10 cellular contexts compared by ENCODE assay signal in the genomic region with DNA sequence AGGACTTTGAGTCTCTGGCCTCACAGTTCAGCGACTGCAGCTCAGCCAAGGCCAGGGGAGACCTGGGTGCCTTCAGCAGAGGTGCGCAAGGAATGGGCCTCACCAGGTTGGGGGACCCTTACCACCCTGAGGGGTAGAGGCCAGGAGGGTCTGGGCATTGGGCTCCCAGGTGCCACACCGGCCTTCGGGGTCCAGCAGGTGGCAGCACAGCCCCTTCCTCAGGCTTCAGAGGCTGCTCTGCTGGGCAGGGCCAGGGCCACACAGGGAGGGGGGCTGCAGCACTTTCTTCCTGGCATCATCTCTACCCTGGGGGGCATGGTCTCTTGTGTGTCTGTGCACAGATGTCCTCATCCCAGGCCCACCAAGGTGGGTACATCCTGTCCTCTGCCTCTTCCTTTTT. TPM values are rescaled to one million over a fixed set of nuclear protein-coding genes. Genes with fewer than 3 reads are reported as not detected.
DNase-seq lines count a peak whose midpoint lies in the region; ATAC-seq, FAIRE-seq and TF ChIP-seq lines count a peak whose summit lies in the region.
"Had no signal": no experiment of that assay in that cellular context is flagged by ENCODE, and none has a peak within 500 bp of the region (broad histone marks: within the 10 kb centered on the region; RNA-seq: fewer than 3 reads in every experiment).

No MANE protein-coding gene starts in this region.

- POLR2A ChIA-PET in activated naive CD8-positive, alpha-beta T cell treated with anti-CD3 and anti-CD28 coated beads, Interleukin-2, amount 10 ng/mL, durations not matched to agents 7 days and 5 days (lab: Charles Lee): no interaction called here
- POLR2A ChIA-PET in activated CD4-positive, alpha-beta T cell treated with anti-CD3 and anti-CD28 coated beads for 36 hours (lab: Charles Lee): no interaction called here

- H3K4me1 ChIP-seq in fibroblast of lung (ENCODE audit: control insufficient read depth, extremely low read depth, insufficient read depth, low read length) (peaks cover 8% of the 10 kb centered on the region), subcutaneous abdominal adipose tissue (ENCODE audit: control insufficient read depth in 5 of 5, insufficient read depth in 5 of 5, low read length in 5 of 5) (peaks cover 0 to 30% (median 16%) of the 10 kb centered on the region in 5 donors), kidney (ENCODE audit: control insufficient read depth in 1 of 2, insufficient read depth in 1 of 2, low read depth in 1 of 2, low read length in 2 of 2) (no peaks in the 10 kb centered on the region)

- CTCF ChIA-PET in activated CD4-positive, alpha-beta T cell treated with anti-CD3 and anti-CD28 coated beads for 36 hours (lab: Charles Lee): no interaction called here

- H3K9me3 ChIP-seq in fibroblast of lung (ENCODE audit: control insufficient read depth, insufficient read depth, low read depth, low read length) (no peaks in the 10 kb centered on the region), subcutaneous abdominal adipose tissue (ENCODE audit: control insufficient read depth in 5 of 5, low read length in 5 of 5) (peaks cover 0 to 6% (median 0%) of the 10 kb centered on the region in 5 donors), kidney (ENCODE audit: control insufficient read depth in 1 of 2, low read length in 2 of 2) (no peaks in the 10 kb centered on the region)

- DNase-seq in activated naive CD8-positive, alpha-beta T cell treated with anti-CD3 and anti-CD28 coated beads, Interleukin-2, amount 10 ng/mL, durations not matched to agents 7 days and 5 days: peak; percentile 63
- no peak for DNase-seq in activated naive CD8-positive, alpha-beta T cell treated with anti-CD3 and anti-CD28 coated beads for 36 hours
- DNase-seq in activated CD4-positive, alpha-beta T cell treated with anti-CD3 and anti-CD28 coated beads for 36 hours: peak; percentile 66
- DNase-seq in fibroblast of lung (ENCODE audit: low read depth in 2 of 2) (no peak), kidney (no peak)
- DNase-seq: aorta had no signal

- H3K27ac ChIP-seq in fibroblast of lung (ENCODE audit: insufficient read depth, low read length) (no peak overlapping the region), subcutaneous abdominal adipose tissue (ENCODE audit: low read depth, low read length) (peak overlapping the region; percentile 2), kidney (ENCODE audit: low read depth in 2 of 2, low read length in 2 of 2) (no peak overlapping the region)

- ATAC-seq in activated naive CD8-positive, alpha-beta T cell treated with anti-CD3 and anti-CD28 coated beads, Interleukin-2, amount 10 ng/mL, durations not matched to agents 7 days and 5 days (ENCODE audit: low read depth): peak; percentile 41
- peak; percentile 34 for ATAC-seq in activated CD4-positive, alpha-beta T cell treated with anti-CD3 and anti-CD28 coated beads for 36 hours
- ATAC-seq in HG02642 (IDR thresholded peaks at IDR 0.05; ENCODE audit: poor library complexity, unreplicated experiment): no peak
- ATAC-seq in GM19328 (IDR thresholded peaks at IDR 0.05; ENCODE audit: unreplicated experiment): no peak

- peaks cover 10% of the 10 kb centered on the region for H3K4me1 Mint-ChIP-seq in activated naive CD8-positive, alpha-beta T cell treated with anti-CD3 and anti-CD28 coated beads, Interleukin-2, amount 10 ng/mL, durations not matched to agents 7 days and 5 days
- H3K4me1 Mint-ChIP-seq in activated naive CD8-positive, alpha-beta T cell treated with anti-CD3 and anti-CD28 coated beads for 36 hours: peaks cover 13% of the 10 kb centered on the region
- H3K4me1 Mint-ChIP-seq in activated CD4-positive, alpha-beta T cell treated with anti-CD3 and anti-CD28 coated beads for 36 hours: peaks cover 19% of the 10 kb centered on the region

- H3K4me3 Mint-ChIP-seq in activated naive CD8-positive, alpha-beta T cell treated with anti-CD3 and anti-CD28 coated beads, Interleukin-2, amount 10 ng/mL, durations not matched to agents 7 days and 5 days: no peak overlapping the region
- H3K4me3 Mint-ChIP-seq in activated naive CD8-positive, alpha-beta T cell treated with anti-CD3 and anti-CD28 coated beads for 36 hours: no peak overlapping the region
- no peak overlapping the region for H3K4me3 Mint-ChIP-seq in activated CD4-positive, alpha-beta T cell treated with anti-CD3 and anti-CD28 coated beads for 36 hours
- H3K4me3 Mint-ChIP-seq: CD8-positive, alpha-beta memory T cell had no signal

- no peaks in the 10 kb centered on the region for H3K27me3 ChIP-seq in fibroblast of lung (ENCODE audit: control insufficient read depth, insufficient read depth, low read length)
- no peaks in the 10 kb centered on the region for H3K27me3 ChIP-seq in subcutaneous abdominal adipose tissue (ENCODE audit: control insufficient read depth in 5 of 5, insufficient read depth in 4 of 5, low read length in 5 of 5)

- peaks cover 1% of the 10 kb centered on the region for H3K79me2 ChIP-seq in fibroblast of lung (ENCODE audit: control insufficient read depth, insufficient read depth, low read length)

- H4K20me1 ChIP-seq in fibroblast of lung (ENCODE audit: control insufficient read depth, extremely low read depth, insufficient read depth, low read length): no peaks in the 10 kb centered on the region

- no peaks in the 10 kb centered on the region for H3K9me3 Mint-ChIP-seq in activated naive CD8-positive, alpha-beta T cell treated with anti-CD3 and anti-CD28 coated beads, Interleukin-2, amount 10 ng/mL, durations not matched to agents 7 days and 5 days
- no peaks in the 10 kb centered on the region for H3K9me3 Mint-ChIP-seq in activated naive CD8-positive, alpha-beta T cell treated with anti-CD3 and anti-CD28 coated beads for 36 hours
- H3K9me3 Mint-ChIP-seq in activated CD4-positive, alpha-beta T cell treated with anti-CD3 and anti-CD28 coated beads for 36 hours (ENCODE audit: low read depth): no peaks in the 10 kb centered on the region
- H3K9me3 Mint-ChIP-seq: CD8-positive, alpha-beta memory T cell had no signal

- H3K27ac Mint-ChIP-seq in activated naive CD8-positive, alpha-beta T cell treated with anti-CD3 and anti-CD28 coated beads, Interleukin-2, amount 10 ng/mL, durations not matched to agents 7 days and 5 days: peak overlapping the region; percentile 35
- H3K27ac Mint-ChIP-seq in activated naive CD8-positive, alpha-beta T cell treated with anti-CD3 and anti-CD28 coated beads for 36 hours: no peak overlapping the region
- H3K27ac Mint-ChIP-seq in activated CD4-positive, alpha-beta T cell treated with anti-CD3 and anti-CD28 coated beads for 36 hours: no peak overlapping the region

- peaks cover 20% of the 10 kb centered on the region for H3K36me3 Mint-ChIP-seq in activated naive CD8-positive, alpha-beta T cell treated with anti-CD3 and anti-CD28 coated beads, Interleukin-2, amount 10 ng/mL, durations not matched to agents 7 days and 5 days
- H3K36me3 Mint-ChIP-seq in activated naive CD8-positive, alpha-beta T cell treated with anti-CD3 and anti-CD28 coated beads for 36 hours: peaks cover 20% of the 10 kb centered on the region
- peaks cover 22% of the 10 kb centered on the region for H3K36me3 Mint-ChIP-seq in activated CD4-positive, alpha-beta T cell treated with anti-CD3 and anti-CD28 coated beads for 36 hours (ENCODE audit: low read depth)

- H3K36me3 ChIP-seq in fibroblast of lung (ENCODE audit: control insufficient read depth, insufficient read depth, low read length) (peaks cover 10% of the 10 kb centered on the region), subcutaneous abdominal adipose tissue (ENCODE audit: control insufficient read depth in 5 of 5, insufficient read depth in 5 of 5, low read length in 5 of 5) (peaks cover 0 to 85% (median 50%) of the 10 kb centered on the region in 5 donors), kidney (ENCODE audit: control insufficient read depth in 1 of 2, insufficient read depth in 2 of 2, low read length in 2 of 2) (peaks cover 15 to 27% of the 10 kb centered on the region in 2 donors)

- H3K27me3 Mint-ChIP-seq in activated naive CD8-positive, alpha-beta T cell treated with anti-CD3 and anti-CD28 coated beads, Interleukin-2, amount 10 ng/mL, durations not matched to agents 7 days and 5 days: no peaks in the 10 kb centered on the region
- H3K27me3 Mint-ChIP-seq in activated naive CD8-positive, alpha-beta T cell treated with anti-CD3 and anti-CD28 coated beads for 36 hours: no peaks in the 10 kb centered on the region
- no peaks in the 10 kb centered on the region for H3K27me3 Mint-ChIP-seq in activated CD4-positive, alpha-beta T cell treated with anti-CD3 and anti-CD28 coated beads for 36 hours
- H3K27me3 Mint-ChIP-seq: CD8-positive, alpha-beta memory T cell had no signal

- no peak overlapping the region for H3K4me2 ChIP-seq in fibroblast of lung (ENCODE audit: extremely low read depth, insufficient read depth, low read length)

- H3K9ac ChIP-seq in fibroblast of lung (ENCODE audit: insufficient read depth, low read length) (no peak overlapping the region), subcutaneous abdominal adipose tissue (ENCODE audit: low read length in 5 of 5) (no peak overlapping the region), kidney (ENCODE audit: low read length in 2 of 2) (no peak overlapping the region)

- no peak for FAIRE-seq in kidney (lab: Jason Lieb, UNC)

- peak; percentile 19 to 31 for TF ChIP-seq CTCF in fibroblast of lung (conservative IDR thresholded peaks at IDR 0.05 in 1 of 2, IDR thresholded peaks at IDR 0.05 in 1 of 2; ENCODE audit: low read depth in 1 of 2, low read length in 2 of 2)
- no peak for TF ChIP-seq CTCF in kidney (IDR thresholded peaks at IDR 0.05; ENCODE audit: borderline replicate concordance, extremely low read depth, insufficient read depth)

- no peak overlapping the region for H3K4me3 ChIP-seq in fibroblast of lung (replicated peaks in 1 of 4; ENCODE audit: control extremely low read depth in 1 of 4, insufficient read depth in 1 of 4, low read depth in 3 of 4, low read length in 4 of 4)
- no peak overlapping the region for H3K4me3 ChIP-seq in subcutaneous abdominal adipose tissue (ENCODE audit: low read depth in 1 of 5, low read length in 5 of 5)
- no peak overlapping the region for H3K4me3 ChIP-seq in kidney (ENCODE audit: low read length in 2 of 2)

- no peak overlapping the region for H2AFZ ChIP-seq in fibroblast of lung (ENCODE audit: low read length)

- intact Hi-C loops in activated CD4-positive, alpha-beta T cell treated with anti-CD3 and anti-CD28 coated beads for 36 hours (cut with DNase I, micrococcal nuclease): loop anchor here (1.0 to 5.0 kb wide), 2 partner anchors 64 to 66 kb away; no protein-coding TSS in a partner anchor
- intact Hi-C loops in kidney (cut with DNase I): no loop called here

RNA-seq across cellular contexts. Expression of gene PIN1, which starts 12.9 kb away (rescaled TPM):
- total RNA-seq in activated naive CD8-positive, alpha-beta T cell treated with anti-CD3 and anti-CD28 coated beads, Interleukin-2, amount 10 ng/mL, durations not matched to agents 7 days and 5 days: 100 to 1,000 TPM in 1 of 2 experiments, 10 to 100 TPM in 1; 95.1 to 101 TPM
- 10 to 100 TPM; 85.5 to 90.9 TPM for total RNA-seq in activated naive CD8-positive, alpha-beta T cell treated with anti-CD3 and anti-CD28 coated beads for 36 hours
- 10 to 100 TPM; 70.4 to 74.2 TPM for total RNA-seq in activated CD4-positive, alpha-beta T cell treated with anti-CD3 and anti-CD28 coated beads for 36 hours
- 76.8 and 98.8 TPM in 2 replicates for total RNA-seq in fibroblast of lung
- polyA plus RNA-seq in fibroblast of lung: 33.4 and 54.1 TPM in 2 replicates
- polyA plus RNA-seq in fibroblast of lung (2012): 72.9 and 116 TPM in 2 replicates
- polyA minus RNA-seq in fibroblast of lung (ENCODE audit: low replicate concordance): 10.7 and 22.7 TPM in 2 replicates
- total RNA-seq in kidney: 57.7 TPM
- 143 TPM for polyA plus RNA-seq in kidney (ENCODE audit: insufficient read depth, low read depth, low replicate concordance)

RNA-seq across cellular contexts. Expression of gene UBL5, which starts 20.3 kb away (rescaled TPM):
- 100 to 1,000 TPM; 310 to 340 TPM for total RNA-seq in activated naive CD8-positive, alpha-beta T cell treated with anti-CD3 and anti-CD28 coated beads, Interleukin-2, amount 10 ng/mL, durations not matched to agents 7 days and 5 days
- total RNA-seq in activated naive CD8-positive, alpha-beta T cell treated with anti-CD3 and anti-CD28 coated beads for 36 hours: 100 to 1,000 TPM; 344 to 347 TPM
- 100 to 1,000 TPM; 214 to 327 TPM for total RNA-seq in activated CD4-positive, alpha-beta T cell treated with anti-CD3 and anti-CD28 coated beads for 36 hours
- total RNA-seq in fibroblast of lung: 151 and 154 TPM in 2 replicates
- 1,038 and 1,336 TPM in 2 replicates for polyA plus RNA-seq in fibroblast of lung
- 594 and 704 TPM in 2 replicates for polyA plus RNA-seq in fibroblast of lung (2012)
- polyA minus RNA-seq in fibroblast of lung (ENCODE audit: low replicate concordance): 55.7 and 76.6 TPM in 2 replicates
- total RNA-seq in kidney: 322 TPM
- polyA plus RNA-seq in kidney (ENCODE audit: insufficient read depth, low read depth, low replicate concordance): 968 TPM

RNA-seq across cellular contexts. Expression of gene FBXL12, which starts 29.2 kb away (rescaled TPM):
- total RNA-seq in activated naive CD8-positive, alpha-beta T cell treated with anti-CD3 and anti-CD28 coated beads, Interleukin-2, amount 10 ng/mL, durations not matched to agents 7 days and 5 days: 10 to 100 TPM; 33.9 to 37.0 TPM
- 10 to 100 TPM; 26.4 to 30.5 TPM for total RNA-seq in activated naive CD8-positive, alpha-beta T cell treated with anti-CD3 and anti-CD28 coated beads for 36 hours
- total RNA-seq in activated CD4-positive, alpha-beta T cell treated with anti-CD3 and anti-CD28 coated beads for 36 hours: 10 to 100 TPM; 19.9 to 22.5 TPM
- total RNA-seq in fibroblast of lung: 13.9 and 23.1 TPM in 2 replicates
- 20.3 and 20.7 TPM in 2 replicates for polyA plus RNA-seq in fibroblast of lung
- polyA plus RNA-seq in fibroblast of lung (2012): 22.1 and 23.2 TPM in 2 replicates
- polyA minus RNA-seq in fibroblast of lung (ENCODE audit: low replicate concordance): 16.3 and 17.5 TPM in 2 replicates
- 22.2 TPM for total RNA-seq in kidney
- 12.7 TPM for polyA plus RNA-seq in kidney (ENCODE audit: insufficient read depth, low read depth, low replicate concordance)

Comparison
In these comparisons a context has a peak if more than half of its experiments do, and no peak if none do; other contexts are left out.
1. DNase-seq: peak in activated naive CD8-positive, alpha-beta T cell treated with anti-CD3 and anti-CD28 coated beads, Interleukin-2, amount 10 ng/mL, durations not matched to agents 7 days and 5 days (single experiment) and activated CD4-positive, alpha-beta T cell treated with anti-CD3 and anti-CD28 coated beads for 36 hours (single experiment); none in activated naive CD8-positive, alpha-beta T cell treated with anti-CD3 and anti-CD28 coated beads for 36 hours (single experiment), fibroblast of lung (0 of 2) and kidney (single experiment).
2. ATAC-seq: peak in activated naive CD8-positive, alpha-beta T cell treated with anti-CD3 and anti-CD28 coated beads, Interleukin-2, amount 10 ng/mL, durations not matched to agents 7 days and 5 days (single experiment) and activated CD4-positive, alpha-beta T cell treated with anti-CD3 and anti-CD28 coated beads for 36 hours (single experiment); none in HG02642 (single experiment) and GM19328 (single experiment).